In the genomic region with DNA sequence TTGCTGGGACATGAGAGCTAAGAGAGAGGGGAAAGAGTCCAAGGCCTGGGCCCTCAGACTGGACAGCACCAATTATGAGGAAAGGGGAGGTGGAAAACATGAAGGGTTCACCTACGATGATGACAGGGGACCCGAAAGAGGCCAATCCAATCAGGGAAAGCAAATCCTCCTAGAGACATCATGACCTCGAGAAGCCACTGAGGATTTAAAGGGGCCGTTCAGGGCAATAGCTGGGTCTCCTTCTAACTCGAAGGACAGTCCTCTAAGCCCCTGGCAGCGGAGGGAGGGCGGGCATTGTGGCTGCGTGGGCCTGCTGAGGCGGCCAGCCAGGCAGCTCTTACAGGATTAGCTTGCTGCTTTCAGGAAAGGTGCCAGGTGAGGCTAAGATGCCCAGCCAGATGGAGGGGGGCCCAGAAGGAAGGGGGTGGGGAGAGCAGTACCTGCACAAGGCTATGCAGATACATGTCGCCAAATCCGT, we compare ENCODE assay signal across 8 cellular contexts. TPM values are rescaled to one million over a fixed set of nuclear protein-coding genes. Genes with fewer than 3 reads are reported as not detected.
DNase-seq lines count a peak whose midpoint lies in the region; ATAC-seq and TF ChIP-seq lines count a peak whose summit lies in the region.

No MANE protein-coding gene starts in this region.

- intact Hi-C loops in prostate gland (cut with DNase I) = no loop called here

- TF ChIP-seq POLR2A in prostate gland (IDR thresholded peaks at IDR 0.05) = no peak

- H3K4me3 ChIP-seq in GM12864 (ENCODE audit: low read depth, low read length) (peak overlapping the region; percentile 32), prostate gland (peak overlapping the region in 1 of 2 donors; percentile 6)
- no peak overlapping the region for H3K4me3 ChIP-seq in effector memory CD4-positive, alpha-beta T cell (ENCODE audit: insufficient read depth, low read depth, low read length, poor library complexity, severe bottlenecking)

- peaks cover 4% of the 10 kb centered on the region for H3K36me3 ChIP-seq in effector memory CD4-positive, alpha-beta T cell (ENCODE audit: control insufficient read depth, insufficient read depth, low read length)
- no peaks in the 10 kb centered on the region for H3K36me3 ChIP-seq in prostate gland

- H3K4me1 ChIP-seq in effector memory CD4-positive, alpha-beta T cell (ENCODE audit: control insufficient read depth, insufficient read depth, low read length, poor library complexity, severe bottlenecking) = peaks cover 98% of the 10 kb centered on the region
- peaks cover 75% of the 10 kb centered on the region for H3K4me1 ChIP-seq in prostate gland (replicated peaks)

- WGBS in prostate gland = 12% methylated on average over 11 of the region's 11 CpGs

- H3K27me3 ChIP-seq in effector memory CD4-positive, alpha-beta T cell (replicated peaks; ENCODE audit: control insufficient read depth, insufficient read depth, low read length, poor library complexity, severe bottlenecking) = no peaks in the 10 kb centered on the region
- no peaks in the 10 kb centered on the region for H3K27me3 ChIP-seq in prostate gland (replicated peaks; ENCODE audit: insufficient read depth)

- no peak for ATAC-seq in GM21723 (IDR thresholded peaks at IDR 0.05; ENCODE audit: unreplicated experiment)

- H3K27ac ChIP-seq in effector memory CD4-positive, alpha-beta T cell (ENCODE audit: insufficient read depth, low read length, poor library complexity, severe bottlenecking) = peak overlapping the region; percentile 32
- peak overlapping the region; percentile 80 to 86 for H3K27ac ChIP-seq in prostate gland

- TF ChIP-seq CTCF in GM12864 (IDR thresholded peaks at IDR 0.05; ENCODE audit: low read depth, low read length, missing control alignments) (no peak), prostate gland (IDR thresholded peaks at IDR 0.05) (no peak)

- in situ Hi-C loops in KBM-7 (cut with MboI; ENCODE audit: low pct_unique_long_range_greater_than_20kb, low sequenced_read_pairs) = no loop called here

- DNase-seq in GM12864 (ENCODE audit: low read depth) (no peak), NOMO-1 treated with DMSO at 0.1 percent for 48 hours (lab: John Stamatoyannopoulos, UW; ENCODE audit: unreplicated experiment) (peak; percentile 80), prostate gland (ENCODE audit: low spot score) (peak; percentile 84), KBM-7 (no peak), H4 (ENCODE audit: low spot score) (no peak), activated gamma-delta T cell treated with Interleukin-2 at 50 U/mL for 16 hours (no peak)
- no peak for DNase-seq in effector memory CD4-positive, alpha-beta T cell

- H3K9me3 ChIP-seq in effector memory CD4-positive, alpha-beta T cell (ENCODE audit: control insufficient read depth, low read length) = no peaks in the 10 kb centered on the region
- H3K9me3 ChIP-seq in prostate gland = no peaks in the 10 kb centered on the region

RNA-seq across cellular contexts. Expression of gene MEF2D, which starts 7.4 kb away (rescaled TPM):
- 100 to 1,000 TPM in 1 of 2 donors, 10 to 100 TPM in 1; 52.1 to 128 TPM for total RNA-seq in prostate gland
- total RNA-seq in H4 (2014; rRNA removed; shearing (Covaris generic)) = 3.9 and 7.9 TPM in 2 replicates

Comparison
In these comparisons a context has a peak if more than half of its experiments do, and no peak if none do; other contexts are left out.
1. DNase-seq: peak in NOMO-1 treated with DMSO at 0.1 percent for 48 hours (single experiment) and prostate gland (single experiment); none in GM12864 (single experiment), effector memory CD4-positive, alpha-beta T cell (0 of 3), KBM-7 (single experiment), H4 (single experiment) and activated gamma-delta T cell treated with Interleukin-2 at 50 U/mL for 16 hours (single experiment).